Comparison of ENCODE assay signal across 12 cellular contexts in genomic region chr3:39140341-39140971, GRCh38. TPM values are rescaled to one million over a fixed set of nuclear protein-coding genes. Genes with fewer than 3 reads are reported as not detected.
DNase-seq lines count a peak whose midpoint lies in the region; ATAC-seq and TF ChIP-seq lines count a peak whose summit lies in the region.
"Had no signal": no experiment of that assay in that cellular context is flagged by ENCODE, and none has a peak within 500 bp of the region (broad histone marks: within the 10 kb centered on the region; RNA-seq: fewer than 3 reads in every experiment).

No MANE protein-coding gene starts in this region.

- H3K9ac ChIP-seq in skeletal muscle tissue (ENCODE audit: low read depth in 1 of 3, low read length in 3 of 3), result peak overlapping the region in 1 of 3 donors; percentile 17

- H3K27me3 Mint-ChIP-seq in WTC11 (ENCODE audit: low read depth), result no peaks in the 10 kb centered on the region

- H3K4me1 ChIP-seq in hepatocyte (ENCODE audit: insufficient read depth) (peaks cover 38% of the 10 kb centered on the region), skeletal muscle tissue (ENCODE audit: control insufficient read depth in 3 of 3, insufficient read depth in 3 of 3, low read length in 3 of 3) (peaks cover 23 to 45% (median 44%) of the 10 kb centered on the region in 3 donors)
- H3K4me1 ChIP-seq: HAP-1 had no signal

- H3K4me3 ChIP-seq in H7 (ENCODE audit: insufficient read depth, low read depth, low read length) (no peak overlapping the region), hepatocyte (no peak overlapping the region), skeletal muscle tissue (ENCODE audit: low read length in 3 of 3) (no peak overlapping the region)
- H3K4me3 ChIP-seq: HAP-1, ovary had no signal

- H3K4me2 ChIP-seq in hepatocyte, result peak overlapping the region; percentile 34

- no peaks in the 10 kb centered on the region for H3K9me3 Mint-ChIP-seq in WTC11

- 98% methylated on average over 2 of the region's 2 CpGs for WGBS in hepatocyte (ENCODE audit: low lambda C conversion rate, missing lambda C conversion rate)

- H3K4me3 Mint-ChIP-seq in WTC11, result no peak overlapping the region

- no peak for ATAC-seq in WTC11
- no peak for ATAC-seq in GM18520 (IDR thresholded peaks at IDR 0.05; ENCODE audit: unreplicated experiment)
- ATAC-seq in omental fat pad (ENCODE audit: low FRiP score), result no peak

- peaks cover 5% of the 10 kb centered on the region for H3K4me1 Mint-ChIP-seq in WTC11

- H3K9me3 ChIP-seq in hepatocyte (ENCODE audit: low read depth), result no peaks in the 10 kb centered on the region
- no peaks in the 10 kb centered on the region for H3K9me3 ChIP-seq in skeletal muscle tissue (ENCODE audit: control insufficient read depth in 3 of 3, low read length in 3 of 3)
- H3K9me3 ChIP-seq: HAP-1, ovary had no signal

- peaks cover 38% of the 10 kb centered on the region for H4K20me1 ChIP-seq in hepatocyte (ENCODE audit: insufficient read depth, poor library complexity, severe bottlenecking)

- H3K27ac ChIP-seq in hepatocyte (peak overlapping the region; percentile 17), skeletal muscle tissue (ENCODE audit: low read depth, low read length) (peak overlapping the region; percentile 59)

- H2AFZ ChIP-seq in hepatocyte, result no peak overlapping the region

- H3K79me2 ChIP-seq in hepatocyte, result peaks cover 39% of the 10 kb centered on the region

- H3K36me3 ChIP-seq in H7 (replicated peaks; ENCODE audit: control insufficient read depth, insufficient read depth, low read length), result peaks cover 17% of the 10 kb centered on the region
- H3K36me3 ChIP-seq in hepatocyte (replicated peaks; ENCODE audit: insufficient read depth, low read depth), result peaks cover 4% of the 10 kb centered on the region
- peaks cover 35 to 46% (median 44%) of the 10 kb centered on the region in 3 donors for H3K36me3 ChIP-seq in skeletal muscle tissue (ENCODE audit: control insufficient read depth in 3 of 3, insufficient read depth in 3 of 3, low read length in 3 of 3)
- H3K36me3 ChIP-seq: ovary had no signal

- TF ChIP-seq CTCF in WTC11 (IDR thresholded peaks at IDR 0.05) (no peak), hepatocyte (IDR thresholded peaks at IDR 0.05; ENCODE audit: poor library complexity) (no peak), omental fat pad (IDR thresholded peaks at IDR 0.05) (no peak)

- DNase-seq in H7, result peak; percentile 36
- DNase-seq in WTC11 (ENCODE audit: low spot score), result no peak
- no peak for DNase-seq in hepatocyte (ENCODE audit: low spot score)
- no peak for DNase-seq in omental fat pad (ENCODE audit: low spot score)
- DNase-seq in pons (ENCODE audit: low spot score), result no peak
- DNase-seq in HEK293T (ENCODE audit: extremely low spot score), result no peak
- DNase-seq: cortex of kidney, NCI-H774 had no signal

- peaks cover 26% of the 10 kb centered on the region for H3K36me3 Mint-ChIP-seq in WTC11

- no peaks in the 10 kb centered on the region for H3K9me2 ChIP-seq in hepatocyte (replicated peaks; ENCODE audit: insufficient read depth)

- H3K27me3 ChIP-seq in H7 (ENCODE audit: control insufficient read depth, insufficient read depth, low read length) (no peaks in the 10 kb centered on the region), hepatocyte (no peaks in the 10 kb centered on the region), skeletal muscle tissue (ENCODE audit: control insufficient read depth in 3 of 3, insufficient read depth in 3 of 3, low read length in 3 of 3) (no peaks in the 10 kb centered on the region)
- H3K27me3 ChIP-seq: ovary had no signal

- CTCF ChIA-PET in WTC11 (lab: Charles Lee), result interaction anchor here (1.0 to 2.0 kb wide), 2 partner anchors 15 to 151 kb away, joined by 3 to 6 read pairs; no protein-coding TSS in a partner anchor
- CTCF ChIA-PET in HEK293T (lab: Yijun Ruan, JAX), result no interaction called here

- POLR2A ChIA-PET in WTC11 (lab: Charles Lee) (no interaction called here), HEK293T (lab: Yijun Ruan, JAX) (no interaction called here)

- peak overlapping the region; percentile 3; the same call in 1 of the 2 replicates for H3K27ac Mint-ChIP-seq in WTC11

TF ChIP-seq in WTC11, 78 proteins besides CTCF, POLR2A, EP300 and RAD21 (continues in another document):
- TF ChIP-seq E2F4 (CRISPR knock-in tag; IDR thresholded peaks at IDR 0.05; ENCODE audit: borderline replicate concordance, low read depth) (no peak), TEAD1 (CRISPR knock-in tag; IDR thresholded peaks at IDR 0.05) (no peak), CDX4 (CRISPR knock-in tag; IDR thresholded peaks at IDR 0.05; ENCODE audit: borderline replicate concordance) (no peak), E2F1 (CRISPR knock-in tag; IDR thresholded peaks at IDR 0.05) (no peak)

TF ChIP-seq in HEK293T, 16 proteins besides CTCF, POLR2A, EP300 and RAD21:
- TF ChIP-seq TARDBP (IDR thresholded peaks at IDR 0.05) (no peak), FOXA1 (IDR thresholded peaks at IDR 0.05) (no peak), NFRKB (IDR thresholded peaks at IDR 0.05) (no peak), FOXM1 (IDR thresholded peaks at IDR 0.05; ENCODE audit: borderline replicate concordance) (no peak), ZNF384 (IDR thresholded peaks at IDR 0.05) (no peak), CTBP1 (IDR thresholded peaks at IDR 0.05; ENCODE audit: borderline replicate concordance) (no peak), BHLHE40 (IDR thresholded peaks at IDR 0.05; ENCODE audit: borderline replicate concordance) (no peak), ARNT (IDR thresholded peaks at IDR 0.05) (no peak), LEF1 (IDR thresholded peaks at IDR 0.05; ENCODE audit: borderline replicate concordance) (no peak), L3MBTL2 (conservative IDR thresholded peaks at IDR 0.05) (no peak), ELF4 (IDR thresholded peaks at IDR 0.05) (no peak), SUZ12 (IDR thresholded peaks at IDR 0.05) (no peak)

RNA-seq across cellular contexts. Expression of gene CSRNP1, which starts 12.9 kb away (rescaled TPM):
- total RNA-seq in H7 (2014; rRNA removed; shearing (Covaris generic)), result 13.4 and 16.5 TPM in 2 replicates
- total RNA-seq in WTC11 (2021), result 8.0 to 8.7 TPM (median 8.5 TPM) in 3 replicates
- total RNA-seq in hepatocyte, result 71.6 and 78.7 TPM in 2 replicates
- 112 and 115 TPM in 2 replicates for polyA plus RNA-seq in hepatocyte
- total RNA-seq in skeletal muscle tissue, result 8.9 TPM
- 100 to 1,000 TPM in 2 of 4 donors, 10 to 100 TPM in 2; 52.0 to 321 (median 90.8) TPM for total RNA-seq in omental fat pad

RNA-seq across cellular contexts. Expression of gene TTC21A, which starts 33.0 kb away (rescaled TPM):
- 0.90 and 2.7 TPM in 2 replicates for total RNA-seq in H7 (2014; rRNA removed; shearing (Covaris generic))
- 3.8 to 4.6 TPM (median 4.4 TPM) in 3 replicates for total RNA-seq in WTC11 (2021)
- total RNA-seq in hepatocyte, result 1.2 and 3.7 TPM in 2 replicates
- polyA plus RNA-seq in hepatocyte, result 6.5 and 7.6 TPM in 2 replicates
- total RNA-seq in skeletal muscle tissue, result 1.0 TPM
- total RNA-seq in omental fat pad, result 1 to 10 TPM; 2.6 to 9.9 (median 2.9) TPM

RNA-seq across cellular contexts. Expression of gene GORASP1, which starts 33.0 kb away (rescaled TPM):
- total RNA-seq in H7 (2014; rRNA removed; shearing (Covaris generic)), result 45.6 and 46.9 TPM in 2 replicates
- 44.6 to 50.7 TPM (median 47.4 TPM) in 3 replicates for total RNA-seq in WTC11 (2021)
- 38.0 and 48.6 TPM in 2 replicates for total RNA-seq in hepatocyte
- polyA plus RNA-seq in hepatocyte, result 42.0 and 49.0 TPM in 2 replicates
- 11.5 TPM for total RNA-seq in skeletal muscle tissue
- 10 to 100 TPM; 38.7 to 56.4 (median 51.0) TPM for total RNA-seq in omental fat pad

RNA-seq across cellular contexts. Expression of gene XIRP1, which starts 51.9 kb away (rescaled TPM):
- not detected in 2 replicates for total RNA-seq in H7 (2014; rRNA removed; shearing (Covaris generic))
- not detected in 3 replicates for total RNA-seq in WTC11 (2021)
- 0.10 TPM in 1 of 2 replicates, not detected in the other for total RNA-seq in hepatocyte
- polyA plus RNA-seq in hepatocyte, result 1.4 TPM in 1 of 2 replicates, not detected in the other
- total RNA-seq in skeletal muscle tissue, result 30.8 TPM
- total RNA-seq in omental fat pad, result 1 to 10 TPM in 1 of 4 donors, under 1 TPM in 1, not detected in 2; 0.65 to 2.0 TPM
